Comparison of ENCODE assay signal across 10 cellular contexts in the genomic region with DNA sequence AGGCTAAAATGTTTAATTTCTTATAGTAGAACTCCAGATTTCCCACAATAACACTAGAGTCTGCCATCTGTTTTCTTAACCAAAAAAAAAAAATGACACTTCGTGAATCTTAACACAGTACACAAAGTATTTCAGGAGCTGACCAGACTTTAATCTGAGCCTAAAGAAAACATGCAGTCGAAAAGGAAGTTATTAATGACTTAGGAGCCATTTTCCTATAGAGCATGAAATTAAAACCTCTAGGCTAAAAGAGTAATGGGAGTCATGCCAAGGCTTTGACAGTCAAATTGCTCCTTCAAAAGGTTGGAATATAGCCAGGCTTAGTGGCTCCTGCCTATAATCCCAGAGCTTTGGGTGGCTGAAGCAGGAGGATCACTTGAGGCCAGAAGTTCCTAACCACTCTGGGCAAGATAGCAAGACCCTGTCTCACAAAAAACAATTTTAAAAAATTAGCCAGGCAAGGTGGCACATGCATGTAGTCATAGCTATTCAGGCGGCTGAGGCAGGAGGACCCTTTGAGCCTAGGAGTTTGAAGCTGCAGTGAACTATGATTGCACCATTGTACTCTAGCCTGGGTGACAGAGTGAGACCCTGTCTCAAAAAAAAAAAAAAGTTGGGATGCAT. TPM values are rescaled to one million over a fixed set of nuclear protein-coding genes. Genes with fewer than 3 reads are reported as not detected.
DNase-seq lines count a peak whose midpoint lies in the region; ATAC-seq and TF ChIP-seq lines count a peak whose summit lies in the region.
"Had no signal": no experiment of that assay in that cellular context is flagged by ENCODE, and none has a peak within 500 bp of the region (broad histone marks: within the 10 kb centered on the region; RNA-seq: fewer than 3 reads in every experiment).

No MANE protein-coding gene starts in this region.

- H3K4me1 ChIP-seq in thoracic aorta (ENCODE audit: control insufficient read depth in 1 of 2, low read depth in 2 of 2), result peaks cover 0 to 5% of the 10 kb centered on the region in 2 donors

- no peaks in the 10 kb centered on the region for H3K27me3 ChIP-seq in thoracic aorta (replicated peaks; ENCODE audit: insufficient read depth)

- no peak for ATAC-seq in thoracic aorta (ENCODE audit: insufficient number of reproducible peaks, low FRiP score, low read depth)
- no peak for ATAC-seq in HG02798 (IDR thresholded peaks at IDR 0.05; ENCODE audit: poor library complexity, unreplicated experiment)
- ATAC-seq in GM18517 (IDR thresholded peaks at IDR 0.05; ENCODE audit: unreplicated experiment), result no peak
- ATAC-seq: activated CD8-positive, alpha-beta T cell treated with anti-CD3 and anti-CD28 coated beads, Interleukin-2, amount 10 ng/mL, durations not matched to agents 7 days and 5 days had no signal

- no peaks in the 10 kb centered on the region for H3K36me3 ChIP-seq in thoracic aorta

- no peak overlapping the region for H3K27ac ChIP-seq in thoracic aorta
- H3K27ac ChIP-seq: 22Rv1 had no signal

- TF ChIP-seq CTCF in thoracic aorta (IDR thresholded peaks at IDR 0.05), result no peak

- no peaks in the 10 kb centered on the region for H3K9me3 ChIP-seq in thoracic aorta

- peak overlapping the region; percentile 25 for H3K4me3 ChIP-seq in thoracic aorta

- DNase-seq in DMS53 (lab: John Stamatoyannopoulos, UW) (peak; percentile 18), DMS53 treated with DMSO at 0.1 percent for 48 hours (lab: John Stamatoyannopoulos, UW; ENCODE audit: unreplicated experiment) (no peak), NCI-H82 (lab: John Stamatoyannopoulos, UW) (peak; percentile 81), glomerular visceral epithelial cell (ENCODE audit: extremely low spot score) (peak; percentile 28), thoracic aorta (ENCODE audit: low spot score) (no peak), activated gamma-delta T cell (lab: John Stamatoyannopoulos, UW) (no peak)
- DNase-seq: activated CD8-positive, alpha-beta T cell treated with anti-CD3 and anti-CD28 coated beads, Interleukin-2, amount 10 ng/mL, durations not matched to agents 7 days and 5 days had no signal

RNA-seq across cellular contexts. Expression of gene MICU1, which starts 13.6 kb away (rescaled TPM):
- 10 to 100 TPM; 37.4 to 63.5 TPM for total RNA-seq in thoracic aorta

Comparison
In these comparisons a context has a peak if more than half of its experiments do, and no peak if none do; other contexts are left out.
1. DNase-seq: peak in DMS53 (single experiment), NCI-H82 (single experiment) and glomerular visceral epithelial cell (single experiment); none in DMS53 treated with DMSO at 0.1 percent for 48 hours (single experiment), thoracic aorta (single experiment) and activated gamma-delta T cell (single experiment).